ENCODE assay signal across 26 cellular contexts in the genomic region with DNA sequence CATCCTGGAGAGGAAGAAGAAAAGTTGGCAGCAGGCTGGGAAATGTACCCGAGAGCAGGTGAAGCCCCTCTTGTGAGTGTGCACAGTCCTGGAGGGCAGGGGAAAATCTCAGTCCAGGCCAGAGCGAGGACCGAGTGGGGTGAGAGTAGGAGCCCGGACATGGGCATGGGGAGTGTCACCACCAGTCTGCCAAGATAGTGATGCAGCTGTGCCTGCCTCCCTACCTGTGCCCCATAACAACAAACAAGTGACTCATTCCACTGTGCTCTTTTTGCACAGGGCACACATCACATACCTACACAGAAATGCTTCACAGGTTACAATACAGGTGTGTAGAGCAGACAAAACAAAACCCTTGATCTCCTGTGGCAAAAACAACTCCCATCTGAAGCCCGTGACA.
"Had no signal": no experiment of that assay in that cellular context is flagged by ENCODE, and none has a peak within 500 bp of the region (broad histone marks: within the 10 kb centered on the region; RNA-seq: fewer than 3 reads in every experiment).

No MANE protein-coding gene starts in this region.

- H3K4me3 Mint-ChIP-seq: activated CD4-positive, alpha-beta T cell treated with anti-CD3 and anti-CD28 coated beads for 36 hours; activated CD8-positive, alpha-beta T cell treated with anti-CD3 and anti-CD28 coated beads for 36 hours; activated naive CD4-positive, alpha-beta T cell treated with anti-CD3 and anti-CD28 coated beads, Interleukin-2, amount 10 ng/mL, durations not matched to agents 7 days and 5 days; activated naive CD8-positive, alpha-beta T cell treated with anti-CD3 and anti-CD28 coated beads for 36 hours; activated T-cell treated with anti-CD3 and anti-CD28 coated beads, Interleukin-2, amount 50 U/mL, for 72 hours had no signal

- H3K27me3 ChIP-seq: brain microvascular endothelial cell, SJCRH30 had no signal

- H3K27ac ChIP-seq: brain microvascular endothelial cell, SJCRH30, WERI-Rb-1 had no signal

- ATAC-seq: activated CD4-positive, alpha-beta T cell treated with anti-CD3 and anti-CD28 coated beads for 36 hours; activated CD8-positive, alpha-beta T cell treated with anti-CD3 and anti-CD28 coated beads for 36 hours; activated T-cell treated with anti-CD3 and anti-CD28 coated beads, Interleukin-2, amount 50 U/mL, for 72 hours; Panc1 had no signal

- DNase-seq: activated CD4-positive, alpha-beta T cell treated with anti-CD3 and anti-CD28 coated beads for 36 hours; activated CD4-positive, alpha-beta T cell treated with anti-CD3 and anti-CD28 coated beads, Interleukin-2, amount 50 U/mL, for 1 hour; activated CD8-positive, alpha-beta memory T cell treated with anti-CD3 and anti-CD28 coated beads, Interleukin-2, amount 50 U/mL, for 4 hours; activated CD8-positive, alpha-beta T cell treated with anti-CD3 and anti-CD28 coated beads for 36 hours; activated gamma-delta T cell treated with Interleukin-2 at 50 U/mL for 16 hours; activated naive CD4-positive, alpha-beta T cell treated with anti-CD3 and anti-CD28 coated beads, Interleukin-2, amount 10 ng/mL, durations not matched to agents 7 days and 5 days; activated naive CD8-positive, alpha-beta T cell treated with anti-CD3 and anti-CD28 coated beads for 36 hours; activated T-cell treated with anti-CD3 and anti-CD28 coated beads, Interleukin-2, amount 50 U/mL, for 72 hours; cerebellar nuclear complex; Kasumi-1; NCI-H1048; NCI-H146; NCI-H1930; NCI-H2171; NCI-H226; NCI-H526 treated with DMSO at 0.1 percent for 48 hours; NCI-H82; Right ventricle myocardium superior; RPMI8226; SJCRH30; SK-N-SH; T-helper 1 cell; WERI-Rb-1 had no signal

- H3K27ac Mint-ChIP-seq: activated CD4-positive, alpha-beta T cell treated with anti-CD3 and anti-CD28 coated beads for 36 hours; activated CD8-positive, alpha-beta T cell treated with anti-CD3 and anti-CD28 coated beads for 36 hours; activated naive CD4-positive, alpha-beta T cell treated with anti-CD3 and anti-CD28 coated beads, Interleukin-2, amount 10 ng/mL, durations not matched to agents 7 days and 5 days; activated naive CD8-positive, alpha-beta T cell treated with anti-CD3 and anti-CD28 coated beads for 36 hours; activated T-cell treated with anti-CD3 and anti-CD28 coated beads, Interleukin-2, amount 50 U/mL, for 72 hours; activated T-helper 2 cell treated with anti-CD3 and anti-CD28 coated beads, Interferon-gamma antibody, Interleukin-2, Interleukin-4, amounts not matched to agents 10 μg/mL and 5 μg/mL and 100 μg/mL, durations not matched to agents 14 hours and 24 hours and 36 hours had no signal

- H3K4me1 Mint-ChIP-seq: activated CD4-positive, alpha-beta T cell treated with anti-CD3 and anti-CD28 coated beads for 36 hours; activated naive CD4-positive, alpha-beta T cell treated with anti-CD3 and anti-CD28 coated beads, Interleukin-2, amount 10 ng/mL, durations not matched to agents 7 days and 5 days; activated naive CD8-positive, alpha-beta T cell treated with anti-CD3 and anti-CD28 coated beads for 36 hours had no signal

- H3K9me3 Mint-ChIP-seq: activated naive CD4-positive, alpha-beta T cell treated with anti-CD3 and anti-CD28 coated beads, Interleukin-2, amount 10 ng/mL, durations not matched to agents 7 days and 5 days; activated T-helper 2 cell treated with anti-CD3 and anti-CD28 coated beads, Interferon-gamma antibody, Interleukin-2, Interleukin-4, amounts not matched to agents 10 μg/mL and 5 μg/mL and 100 μg/mL, durations not matched to agents 14 hours and 24 hours and 36 hours had no signal

- H3K4me2 ChIP-seq: SK-N-SH had no signal

- H3K9me3 ChIP-seq: SJCRH30, SK-N-SH had no signal

- H3K9ac ChIP-seq: SK-N-SH had no signal

- H3K36me3 Mint-ChIP-seq: activated naive CD4-positive, alpha-beta T cell treated with anti-CD3 and anti-CD28 coated beads, Interleukin-2, amount 10 ng/mL, durations not matched to agents 7 days and 5 days; activated naive CD8-positive, alpha-beta T cell treated with anti-CD3 and anti-CD28 coated beads for 36 hours had no signal
